ENCODE assay signal across 11 cellular contexts in genomic region chr1:169528214-169529067, GRCh38. TPM values are rescaled to one million over a fixed set of nuclear protein-coding genes. Genes with fewer than 3 reads are reported as not detected.
DNase-seq lines count a peak whose midpoint lies in the region; ATAC-seq, FAIRE-seq and TF ChIP-seq lines count a peak whose summit lies in the region.
"Had no signal": no experiment of that assay in that cellular context is flagged by ENCODE, and none has a peak within 500 bp of the region (broad histone marks: within the 10 kb centered on the region; RNA-seq: fewer than 3 reads in every experiment).

No MANE protein-coding gene starts in this region.

- FAIRE-seq in GM19239 (lab: Jason Lieb, UNC): peak; percentile 78

- H3K36me3 Mint-ChIP-seq in MCF 10A (ENCODE audit: insufficient read depth, unreplicated experiment): peaks cover 8% of the 10 kb centered on the region
- no peaks in the 10 kb centered on the region for H3K36me3 Mint-ChIP-seq in progenitor cell of endocrine pancreas (ENCODE audit: insufficient read depth)

- CTCF ChIA-PET in MCF 10A (lab: Yijun Ruan, JAX): interaction anchor here (0.8 to 3.1 kb wide), 11 partner anchors 11 to 267 kb away, joined by 3 to 16 read pairs (median 4); partner anchors contain the start of genes METTL18 and SLC19A2

- no peak overlapping the region for H3K4me2 ChIP-seq in osteoblast (ENCODE audit: insufficient read depth, low read length)

- peaks cover 4% of the 10 kb centered on the region for H3K27me3 ChIP-seq in osteoblast (ENCODE audit: insufficient read depth, low read length)

- peaks cover 33% of the 10 kb centered on the region for H3K4me1 Mint-ChIP-seq in MCF 10A (ENCODE audit: insufficient read depth, unreplicated experiment)
- H3K4me1 Mint-ChIP-seq in progenitor cell of endocrine pancreas (ENCODE audit: low read depth): peaks cover 38% of the 10 kb centered on the region

- H3K27ac ChIP-seq in osteoblast (ENCODE audit: low read depth, low read length): no peak overlapping the region
- H3K27ac ChIP-seq: RWPE1 had no signal

- BruUV-seq in MCF 10A (replicated peaks; lab: Mats Ljungman, UMichigan): no TSS peak

- ATAC-seq in HG03565 (IDR thresholded peaks at IDR 0.05; ENCODE audit: unreplicated experiment) (peak; percentile 59), HG03521 (IDR thresholded peaks at IDR 0.05; ENCODE audit: unreplicated experiment) (no peak)

- H3K4me3 Mint-ChIP-seq in MCF 10A (ENCODE audit: unreplicated experiment) (peak overlapping the region; percentile 10), progenitor cell of endocrine pancreas (ENCODE audit: low read depth) (peak overlapping the region; percentile 6)
- H3K4me3 Mint-ChIP-seq: activated CD4-positive, alpha-beta memory T cell treated with anti-CD3 and anti-CD28 coated beads for 36 hours; stimulated activated naive CD8-positive, alpha-beta T cell treated with anti-CD3 and anti-CD28 coated beads, Interleukin-15, Interleukin-2, amounts not matched to agents 100 ng/mL and 50 ng/mL, for 24 hours had no signal

- H3K27me3 Mint-ChIP-seq in MCF 10A (ENCODE audit: insufficient read depth, unreplicated experiment): no peaks in the 10 kb centered on the region
- H3K27me3 Mint-ChIP-seq in progenitor cell of endocrine pancreas: no peaks in the 10 kb centered on the region
- H3K27me3 Mint-ChIP-seq: activated CD4-positive, alpha-beta memory T cell treated with anti-CD3 and anti-CD28 coated beads for 36 hours; stimulated activated naive CD8-positive, alpha-beta T cell treated with anti-CD3 and anti-CD28 coated beads, Interleukin-15, Interleukin-2, amounts not matched to agents 100 ng/mL and 50 ng/mL, for 24 hours had no signal

- no peak for TF ChIP-seq CTCF in MCF 10A (IDR thresholded peaks at IDR 0.05; ENCODE audit: unreplicated experiment)
- TF ChIP-seq CTCF in progenitor cell of endocrine pancreas (IDR thresholded peaks at IDR 0.05; ENCODE audit: unreplicated experiment): no peak
- no peak for TF ChIP-seq CTCF in osteoblast (IDR thresholded peaks at IDR 0.05; ENCODE audit: extremely low read depth, low read depth, low read length)

- H3K79me2 ChIP-seq in osteoblast (ENCODE audit: insufficient read depth, low read length): no peaks in the 10 kb centered on the region

- peaks cover 12% of the 10 kb centered on the region for H3K9me3 Mint-ChIP-seq in MCF 10A (ENCODE audit: unreplicated experiment)
- H3K9me3 Mint-ChIP-seq in progenitor cell of endocrine pancreas (ENCODE audit: low read depth): peaks cover 3% of the 10 kb centered on the region
- H3K9me3 Mint-ChIP-seq: activated CD4-positive, alpha-beta memory T cell treated with anti-CD3 and anti-CD28 coated beads for 36 hours; stimulated activated naive CD8-positive, alpha-beta T cell treated with anti-CD3 and anti-CD28 coated beads, Interleukin-15, Interleukin-2, amounts not matched to agents 100 ng/mL and 50 ng/mL, for 24 hours had no signal

- H2AFZ ChIP-seq in osteoblast (ENCODE audit: low read length): no peak overlapping the region

- peak overlapping the region; percentile 77 for H3K27ac Mint-ChIP-seq in MCF 10A (ENCODE audit: low read depth, unreplicated experiment)
- peak overlapping the region; percentile 97 for H3K27ac Mint-ChIP-seq in progenitor cell of endocrine pancreas
- H3K27ac Mint-ChIP-seq: activated CD4-positive, alpha-beta memory T cell treated with anti-CD3 and anti-CD28 coated beads for 36 hours; stimulated activated naive CD8-positive, alpha-beta T cell treated with anti-CD3 and anti-CD28 coated beads, Interleukin-15, Interleukin-2, amounts not matched to agents 100 ng/mL and 50 ng/mL, for 24 hours had no signal

- no peaks in the 10 kb centered on the region for H4K20me1 ChIP-seq in osteoblast (ENCODE audit: insufficient read depth, low read length)

- intact Hi-C loops in MCF 10A (cut with micrococcal nuclease): no loop called here

- no peaks in the 10 kb centered on the region for H3K4me1 ChIP-seq in osteoblast (ENCODE audit: insufficient read depth, low read length)

- POLR2A ChIA-PET in MCF 10A (lab: Yijun Ruan, JAX): interaction anchor here (0.5 to 5.7 kb wide), 11 partner anchors 9 to 928 kb away, joined by 3 to 84 read pairs (median 6); partner anchors contain the start of genes SCYL3 and SLC19A2

- no peak overlapping the region for H3K4me3 ChIP-seq in osteoblast (ENCODE audit: insufficient read depth, low read length)

- H3K9me3 ChIP-seq in osteoblast (ENCODE audit: low read depth, low read length): no peaks in the 10 kb centered on the region

- H3K36me3 ChIP-seq in osteoblast (ENCODE audit: insufficient read depth, low read length): no peaks in the 10 kb centered on the region

- DNase-seq in GM19239 (ENCODE audit: insufficient read length, low spot score): no peak
- DNase-seq in MCF 10A (ENCODE audit: unreplicated experiment): no peak
- DNase-seq in progenitor cell of endocrine pancreas (ENCODE audit: low spot score, unreplicated experiment): no peak
- DNase-seq in osteoblast (ENCODE audit: insufficient read length, low spot score, missing footprints): no peak
- no peak for DNase-seq in NCI-H2081 treated with DMSO at 0.1 percent for 48 hours (lab: John Stamatoyannopoulos, UW)
- DNase-seq: activated CD4-positive, alpha-beta memory T cell treated with anti-CD3 and anti-CD28 coated beads for 36 hours; stimulated activated CD4-positive, alpha-beta T cell treated with anti-CD3 and anti-CD28 coated beads, Interleukin-12 subunit alpha, Interleukin-12 subunit beta, amount 100 ng/mL, for 4 hours had no signal

RNA-seq across cellular contexts. Expression of gene SLC19A2, which starts 42.7 kb away (rescaled TPM):
- total RNA-seq in MCF 10A (2022): 13.9 and 16.7 TPM in 2 replicates
- total RNA-seq in progenitor cell of endocrine pancreas: 18.1 and 19.5 TPM in 2 replicates
- 8.5 and 10.5 TPM in 2 replicates for total RNA-seq in osteoblast

RNA-seq across cellular contexts. Expression of gene F5, which starts 57.8 kb away (rescaled TPM):
- 0.09 TPM in 1 of 2 replicates, not detected in the other for total RNA-seq in MCF 10A (2022)
- total RNA-seq in progenitor cell of endocrine pancreas: 1.7 and 2.9 TPM in 2 replicates
- not detected in 2 replicates for total RNA-seq in osteoblast
